12 cellular contexts compared by ENCODE assay signal in the genomic region with DNA sequence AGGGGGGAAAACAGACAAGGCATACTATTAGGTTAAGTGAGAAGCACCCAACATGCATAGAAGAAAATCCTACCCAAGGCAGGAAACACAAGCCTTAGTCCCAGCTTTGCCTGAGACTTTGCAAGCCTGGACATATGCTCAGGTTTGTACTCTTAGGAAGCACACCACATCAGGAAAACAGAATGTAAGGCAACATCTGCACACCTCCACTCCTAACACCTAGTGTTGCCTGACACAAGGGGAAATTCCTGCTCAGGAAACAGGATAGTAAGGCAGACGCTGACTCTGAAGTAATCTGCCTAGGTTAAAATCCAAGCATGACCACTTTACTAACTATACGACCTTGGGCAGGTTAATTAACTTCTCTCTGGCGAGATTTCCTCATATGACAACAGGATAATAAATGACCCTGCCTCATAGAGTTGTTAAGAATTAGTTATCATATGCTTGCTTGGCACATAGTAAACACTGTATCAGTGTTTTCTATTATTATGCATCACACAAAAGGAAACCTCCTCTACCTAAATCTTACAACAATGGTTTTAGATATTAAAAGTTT.
"Had no signal": no experiment of that assay in that cellular context is flagged by ENCODE, and none has a peak within 500 bp of the region (broad histone marks: within the 10 kb centered on the region; RNA-seq: fewer than 3 reads in every experiment).

No MANE protein-coding gene starts in this region.

- H2AFZ ChIP-seq: hepatocyte had no signal

- H3K27me3 ChIP-seq: esophagus squamous epithelium, hepatocyte, thyroid gland had no signal

- H3K27ac ChIP-seq: esophagus squamous epithelium, hepatocyte, thyroid gland had no signal

- ATAC-seq: activated CD4-positive, alpha-beta T cell treated with anti-CD3 and anti-CD28 coated beads for 36 hours; left cardiac atrium; natural killer cell; sciatic nerve had no signal

- H3K4me2 ChIP-seq: hepatocyte had no signal

- DNase-seq: activated CD4-positive, alpha-beta T cell treated with anti-CD3 and anti-CD28 coated beads for 36 hours; activated CD4-positive, alpha-beta T cell treated with anti-CD3 and anti-CD28 coated beads, Interleukin-2, amount 50 U/mL, for 48 hours; activated naive CD4-positive, alpha-beta T cell treated with anti-CD3 and anti-CD28 coated beads, Interleukin-2, amount 10 ng/mL, durations not matched to agents 7 days and 5 days; esophagus squamous epithelium; left cardiac atrium; mesendoderm; natural killer cell; stimulated activated naive CD4-positive, alpha-beta T cell; SW 1271; thyroid gland had no signal

- H3K79me2 ChIP-seq: hepatocyte had no signal

- H3K4me1 ChIP-seq: esophagus squamous epithelium, thyroid gland had no signal

- H3K4me3 ChIP-seq: esophagus squamous epithelium, hepatocyte, thyroid gland had no signal

- H3K9me3 ChIP-seq: esophagus squamous epithelium, thyroid gland had no signal
